8 cellular contexts compared by ENCODE assay signal in the genomic region with DNA sequence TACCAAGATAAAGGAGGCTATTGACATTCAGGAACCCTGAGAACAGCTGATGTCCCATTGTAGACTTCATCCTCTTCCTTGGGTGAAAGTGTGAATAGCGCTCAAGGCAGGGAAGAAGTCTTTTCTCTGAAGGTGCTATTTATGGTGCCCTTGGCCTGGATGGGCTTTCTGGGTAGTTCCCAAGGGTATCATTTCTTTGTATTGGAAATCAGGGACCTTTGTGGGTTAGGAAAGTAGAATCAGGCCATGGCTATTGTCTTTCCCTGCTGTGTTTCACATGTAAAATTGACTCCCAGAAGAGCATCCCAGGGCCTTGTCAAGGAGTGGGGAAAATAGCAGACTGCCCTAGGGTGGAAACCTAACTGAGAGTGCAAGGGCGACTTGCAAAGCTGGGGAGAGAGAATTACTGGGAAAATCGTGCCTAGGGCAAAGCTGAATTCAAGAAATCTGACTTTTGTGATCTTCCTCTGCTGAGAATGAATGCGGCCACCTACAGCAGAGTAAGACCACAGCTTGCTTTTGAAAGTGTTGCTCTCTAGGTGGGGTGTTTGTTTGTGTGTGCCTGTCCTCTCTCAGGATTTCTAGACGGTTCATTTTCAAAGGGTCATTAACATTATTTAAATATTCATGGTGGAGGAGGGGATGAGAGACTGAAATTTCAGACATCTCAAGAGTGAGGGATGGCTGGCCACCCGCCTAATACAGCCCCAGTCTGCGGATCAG.
A peak's percentile ranks its signal among the peaks of the same experiment; 100 is the strongest.
DNase-seq lines count a peak whose midpoint lies in the region; ATAC-seq, FAIRE-seq and TF ChIP-seq lines count a peak whose summit lies in the region.

No MANE protein-coding gene starts in this region.

- no peak for FAIRE-seq in urothelium cell line (lab: Jason Lieb, UNC)

- no peaks in the 10 kb centered on the region for H3K36me3 ChIP-seq in adrenal gland (replicated peaks in 1 of 2)

- no peak for DNase-seq in astrocyte of the cerebellum (ENCODE audit: low read depth)
- DNase-seq in naive thymus-derived CD8-positive, alpha-beta T cell, result no peak
- no peak for DNase-seq in adrenal gland
- no peak for DNase-seq in urothelium cell line (ENCODE audit: low spot score)
- no peak for DNase-seq in NCI-H1930 (lab: John Stamatoyannopoulos, UW)
- no peak for DNase-seq in hypothalamus (lab: John Stamatoyannopoulos, UW)

- POLR2A ChIA-PET in naive thymus-derived CD8-positive, alpha-beta T cell (lab: Charles Lee), result interaction anchor here (1.6 kb wide), 1 partner anchor 81 kb away, joined by 4 read pairs; no protein-coding TSS in a partner anchor

- in situ Hi-C loops in astrocyte of the cerebellum (cut with HindIII; ENCODE audit: low sequenced_read_pairs), result no loop called here

- no peaks in the 10 kb centered on the region for H3K9me3 Mint-ChIP-seq in naive thymus-derived CD8-positive, alpha-beta T cell

- H3K4me3 ChIP-seq in astrocyte of the cerebellum (ENCODE audit: low read depth, low read length) (peak overlapping the region; percentile 99), adrenal gland (peak overlapping the region in 1 of 4 donors; percentile 69)

- H3K36me3 Mint-ChIP-seq in naive thymus-derived CD8-positive, alpha-beta T cell, result no peaks in the 10 kb centered on the region

- H3K4me1 ChIP-seq in adrenal gland (replicated peaks in 1 of 2), result peaks cover 14 to 36% of the 10 kb centered on the region in 2 donors

- no peaks in the 10 kb centered on the region for H3K9me3 ChIP-seq in adrenal gland (replicated peaks in 1 of 3)

- TF ChIP-seq POLR2A in adrenal gland (IDR thresholded peaks at IDR 0.05), result no peak

- intact Hi-C loops in adrenal gland (cut with DNase I), result loop anchor here in 1 of 2 donors (10.0 kb wide), 1 partner anchor 83 kb away; no protein-coding TSS in a partner anchor

- peaks cover 6 to 44% (median 25%) of the 10 kb centered on the region in 4 donors for H3K4me1 Mint-ChIP-seq in naive thymus-derived CD8-positive, alpha-beta T cell

- H3K27me3 Mint-ChIP-seq in naive thymus-derived CD8-positive, alpha-beta T cell, result peaks cover 6 to 48% (median 29%) of the 10 kb centered on the region in 5 donors

- no peak overlapping the region for H3K27ac ChIP-seq in adrenal gland

- TF ChIP-seq CTCF in astrocyte of the cerebellum (IDR thresholded peaks at IDR 0.05; ENCODE audit: low read depth, low read length, missing control alignments), result no peak
- no peak for TF ChIP-seq CTCF in adrenal gland (IDR thresholded peaks at IDR 0.05)

- ATAC-seq in GM18861 (IDR thresholded peaks at IDR 0.05; ENCODE audit: unreplicated experiment) (peak; percentile 24), HG02938 (IDR thresholded peaks at IDR 0.05; ENCODE audit: unreplicated experiment) (peak; percentile 21)
- no peak for ATAC-seq in naive thymus-derived CD8-positive, alpha-beta T cell

- H3K27ac Mint-ChIP-seq in naive thymus-derived CD8-positive, alpha-beta T cell, result peak overlapping the region in 1 of 10 donors; percentile 69

- no peaks in the 10 kb centered on the region for H3K27me3 ChIP-seq in adrenal gland

- 60 to 64% (median 62%) methylated on average over 6 to 7 of the region's 7 CpGs for WGBS in adrenal gland, 4 donors

- H3K4me3 Mint-ChIP-seq in naive thymus-derived CD8-positive, alpha-beta T cell, result peak overlapping the region; percentile 74 to 96 (median 89)

Comparison
In these comparisons a context has a peak if more than half of its experiments do, and no peak if none do; other contexts are left out.
1. ATAC-seq: peak in GM18861 (single experiment) and HG02938 (single experiment); none in naive thymus-derived CD8-positive, alpha-beta T cell (0 of 2).